ENCODE assay signal across 11 cellular contexts in genomic region chr5:115243412-115243811, GRCh38. TPM values are rescaled to one million over a fixed set of nuclear protein-coding genes. Genes with fewer than 3 reads are reported as not detected.
DNase-seq lines count a peak whose midpoint lies in the region; ATAC-seq and TF ChIP-seq lines count a peak whose summit lies in the region.
"Had no signal": no experiment of that assay in that cellular context is flagged by ENCODE, and none has a peak within 500 bp of the region (broad histone marks: within the 10 kb centered on the region; RNA-seq: fewer than 3 reads in every experiment).

No MANE protein-coding gene starts in this region.

- H3K4me3 Mint-ChIP-seq in HFFc6 (no peak overlapping the region), osteocyte (ENCODE audit: unreplicated experiment) (no peak overlapping the region)
- H3K4me3 Mint-ChIP-seq: activated naive CD8-positive, alpha-beta T cell treated with anti-CD3 and anti-CD28 coated beads, Interleukin-2, amount 10 ng/mL, durations not matched to agents 7 days and 5 days; naive B cell had no signal

- DNase-seq in HFFc6 = peak; percentile 17
- peak; percentile 23 for DNase-seq in HT1080 (ENCODE audit: low read depth)
- peak; percentile 50 for DNase-seq in kidney tubule cell (ENCODE audit: low spot score)
- DNase-seq in UCSD-AML1 (lab: John Stamatoyannopoulos, UW; ENCODE audit: unreplicated experiment) = no peak
- DNase-seq in osteocyte (ENCODE audit: extremely low spot score, unreplicated experiment) = no peak
- no peak for DNase-seq in mucosa of gallbladder (ENCODE audit: low spot score)
- no peak for DNase-seq in stimulated activated CD4-positive, alpha-beta T cell treated with anti-CD3 and anti-CD28 coated beads, Interleukin-4, amount 100 ng/mL, for 4 hours
- DNase-seq: activated naive CD8-positive, alpha-beta T cell treated with anti-CD3 and anti-CD28 coated beads, Interleukin-2, amount 10 ng/mL, durations not matched to agents 7 days and 5 days; DND-41; naive B cell had no signal

- H3K27me3 Mint-ChIP-seq in HFFc6 (ENCODE audit: insufficient read depth) (no peaks in the 10 kb centered on the region; the same call in 1 of the 2 replicates), osteocyte (ENCODE audit: unreplicated experiment) (no peaks in the 10 kb centered on the region)
- H3K27me3 Mint-ChIP-seq: activated naive CD8-positive, alpha-beta T cell treated with anti-CD3 and anti-CD28 coated beads, Interleukin-2, amount 10 ng/mL, durations not matched to agents 7 days and 5 days; naive B cell had no signal

- TF ChIP-seq CTCF in HFFc6 (IDR thresholded peaks at IDR 0.05) (no peak), osteocyte (IDR thresholded peaks at IDR 0.05) (no peak)

- peak; percentile 85 for ATAC-seq in GM18858 (IDR thresholded peaks at IDR 0.05; ENCODE audit: unreplicated experiment)

- H3K9me3 Mint-ChIP-seq in HFFc6 = no peaks in the 10 kb centered on the region
- no peaks in the 10 kb centered on the region for H3K9me3 Mint-ChIP-seq in osteocyte (ENCODE audit: unreplicated experiment)
- H3K9me3 Mint-ChIP-seq: activated naive CD8-positive, alpha-beta T cell treated with anti-CD3 and anti-CD28 coated beads, Interleukin-2, amount 10 ng/mL, durations not matched to agents 7 days and 5 days; naive B cell had no signal

- H3K4me1 Mint-ChIP-seq in HFFc6 (ENCODE audit: low read depth) (peaks cover 29% of the 10 kb centered on the region), osteocyte (ENCODE audit: unreplicated experiment) (no peaks in the 10 kb centered on the region)

- H3K36me3 Mint-ChIP-seq in HFFc6 (ENCODE audit: low read depth) (no peaks in the 10 kb centered on the region), osteocyte (ENCODE audit: unreplicated experiment) (peaks cover 11% of the 10 kb centered on the region)
- H3K36me3 Mint-ChIP-seq: activated naive CD8-positive, alpha-beta T cell treated with anti-CD3 and anti-CD28 coated beads, Interleukin-2, amount 10 ng/mL, durations not matched to agents 7 days and 5 days had no signal

- H3K27ac Mint-ChIP-seq in HFFc6 = peak overlapping the region; percentile 4; the same call in 1 of the 2 replicates
- no peak overlapping the region for H3K27ac Mint-ChIP-seq in osteocyte (ENCODE audit: unreplicated experiment)
- H3K27ac Mint-ChIP-seq: activated naive CD8-positive, alpha-beta T cell treated with anti-CD3 and anti-CD28 coated beads, Interleukin-2, amount 10 ng/mL, durations not matched to agents 7 days and 5 days had no signal

RNA-seq across cellular contexts. Expression of gene PGGT1B, which starts 19.3 kb away (rescaled TPM):
- 10 to 100 TPM; 28.2 to 40.1 (median 35.0) TPM for total RNA-seq in HFFc6 (2021; fragmentation: NEBNext Ultra II Directional; extraction: Animal tissue kit (Norgen Biotek cat#: 25700))
- 16.7 and 20.5 TPM in 2 replicates for total RNA-seq in HT1080 (2014; rRNA removed; shearing (Covaris generic))
- 7.7 and 8.6 TPM in 2 replicates for polyA plus RNA-seq in HT1080 (2015; cell fraction: cytosol; rRNA removed)
- polyA plus RNA-seq in HT1080 (2015; cell fraction: nucleus; rRNA removed) = 7.6 and 8.5 TPM in 2 replicates
- 38.1 and 42.6 TPM in 2 replicates for total RNA-seq in osteocyte
- total RNA-seq in mucosa of gallbladder = 44.0 TPM

RNA-seq across cellular contexts. Expression of gene CCDC112, which starts 53.0 kb away (rescaled TPM):
- total RNA-seq in HFFc6 (2021; fragmentation: NEBNext Ultra II Directional; extraction: Animal tissue kit (Norgen Biotek cat#: 25700)) = 1 to 10 TPM; 3.7 to 6.9 (median 5.7) TPM
- 5.8 and 8.6 TPM in 2 replicates for total RNA-seq in HT1080 (2014; rRNA removed; shearing (Covaris generic))
- polyA plus RNA-seq in HT1080 (2015; cell fraction: cytosol; rRNA removed) = 5.7 and 5.9 TPM in 2 replicates
- 3.3 and 5.4 TPM in 2 replicates for polyA plus RNA-seq in HT1080 (2015; cell fraction: nucleus; rRNA removed)
- total RNA-seq in osteocyte (7.8 and 8.9 TPM in 2 replicates), mucosa of gallbladder (4.1 TPM)

Comparison
In these comparisons a context has a peak if more than half of its experiments do, and no peak if none do; other contexts are left out.
1. DNase-seq: peak in HFFc6 (single experiment), HT1080 (single experiment) and kidney tubule cell (single experiment); none in UCSD-AML1 (single experiment), osteocyte (single experiment), mucosa of gallbladder (single experiment) and stimulated activated CD4-positive, alpha-beta T cell treated with anti-CD3 and anti-CD28 coated beads, Interleukin-4, amount 100 ng/mL, for 4 hours (0 of 2).